17 cellular contexts compared by ENCODE assay signal in the genomic region with DNA sequence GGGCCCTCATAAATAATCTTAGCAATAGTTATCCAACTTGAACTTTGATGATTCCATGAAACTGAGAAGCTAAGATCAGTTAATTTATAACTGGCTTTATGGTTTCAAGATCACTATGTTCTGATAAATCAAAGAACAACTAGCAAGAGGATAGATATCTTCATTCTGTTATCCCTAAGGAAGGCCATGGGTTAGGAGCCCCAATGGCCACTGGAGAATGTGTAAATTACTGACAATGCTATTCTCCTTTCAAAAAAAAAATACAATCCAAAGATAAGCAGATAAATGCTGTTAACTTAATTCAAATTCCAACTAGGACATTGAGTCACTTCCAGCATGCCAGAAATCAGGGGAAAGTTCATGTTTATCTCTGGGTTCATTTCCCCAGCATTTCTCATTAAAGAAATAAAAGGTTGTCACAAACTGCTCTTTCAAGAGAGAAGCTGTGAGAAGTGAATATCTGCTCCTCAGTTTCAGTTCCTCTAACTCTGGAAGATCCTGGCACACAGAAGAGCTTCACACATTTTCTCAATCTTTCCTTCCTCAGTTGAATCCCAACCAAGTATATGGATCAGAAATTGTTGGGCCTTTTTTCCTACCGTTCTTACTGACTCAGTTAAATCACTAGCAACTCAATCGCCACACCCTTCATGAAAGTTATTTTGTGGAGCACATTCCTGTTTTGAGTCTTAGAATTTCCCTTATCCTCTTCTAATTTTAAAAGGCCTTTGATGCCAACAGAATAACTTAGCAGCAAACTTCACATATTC.
A peak's percentile ranks its signal among the peaks of the same experiment; 100 is the strongest.
DNase-seq lines count a peak whose midpoint lies in the region; ATAC-seq and TF ChIP-seq lines count a peak whose summit lies in the region.
"Had no signal": no experiment of that assay in that cellular context is flagged by ENCODE, and none has a peak within 500 bp of the region (broad histone marks: within the 10 kb centered on the region; RNA-seq: fewer than 3 reads in every experiment).

No MANE protein-coding gene starts in this region.

- H3K9ac ChIP-seq in OCI-LY3 (ENCODE audit: low read length) (no peak overlapping the region), subcutaneous abdominal adipose tissue (ENCODE audit: low read length in 5 of 5) (peak overlapping the region in 2 of 5 donors; percentile 33 to 34)

- no peaks in the 10 kb centered on the region for H3K79me2 ChIP-seq in OCI-LY3 (ENCODE audit: low read length)

- ATAC-seq in effector memory CD8-positive, alpha-beta T cell (replicated peaks), result no peak
- no peak for ATAC-seq in HG03469 (IDR thresholded peaks at IDR 0.05; ENCODE audit: unreplicated experiment)
- ATAC-seq in GM19324 (IDR thresholded peaks at IDR 0.05; ENCODE audit: low FRiP score, unreplicated experiment), result no peak

- H3K27ac ChIP-seq in OCI-LY3 (ENCODE audit: low read length) (no peak overlapping the region), subcutaneous abdominal adipose tissue (ENCODE audit: low read depth, low read length) (peak overlapping the region; percentile 38)
- H3K27ac ChIP-seq: 22Rv1, tibial artery had no signal

- H3K9me3 ChIP-seq in OCI-LY3 (ENCODE audit: insufficient read depth, low read length) (no peaks in the 10 kb centered on the region), subcutaneous abdominal adipose tissue (ENCODE audit: control insufficient read depth in 5 of 5, low read length in 5 of 5) (no peaks in the 10 kb centered on the region)
- H3K9me3 ChIP-seq: tibial artery had no signal

- peak overlapping the region; percentile 5; the same call in 1 of the 2 replicates for H3K4me2 ChIP-seq in OCI-LY3 (ENCODE audit: low read length)

- no peak overlapping the region for H3K27ac Mint-ChIP-seq in effector memory CD8-positive, alpha-beta T cell
- H3K27ac Mint-ChIP-seq: dendritic cell treated with granulocyte-macrophage colony-stimulating factor and Interleukin-4, amounts not matched to agents 40 ng/mL and 50 ng/mL, for 4 days; H9 had no signal

- peak; percentile 60 for DNase-seq in NOMO-1 treated with DMSO at 0.1 percent for 48 hours (lab: John Stamatoyannopoulos, UW; ENCODE audit: unreplicated experiment)
- no peak for DNase-seq in NOMO-1 treated with dmso at 0.1 percent for 144 hours (lab: John Stamatoyannopoulos, UW; ENCODE audit: unreplicated experiment)
- peak; percentile 38 for DNase-seq in fibroblast of pulmonary artery (ENCODE audit: low read depth)
- DNase-seq in effector memory CD8-positive, alpha-beta T cell, result no peak
- DNase-seq: CD8-positive, alpha-beta memory T cell; glutamatergic neuron; H9; left cardiac atrium; NCI-H526 treated with DMSO at 0.1 percent for 48 hours; SHP77 treated with DMSO at 0.1 percent for 48 hours; tibial artery had no signal

- H3K4me3 ChIP-seq in OCI-LY3 (ENCODE audit: low read length) (no peak overlapping the region), fibroblast of pulmonary artery (replicated peaks; ENCODE audit: low read depth, low read length) (no peak overlapping the region), subcutaneous abdominal adipose tissue (ENCODE audit: low read depth in 1 of 5, low read length in 5 of 5) (no peak overlapping the region)
- H3K4me3 ChIP-seq: tibial artery had no signal

- no peak overlapping the region for H3K4me3 Mint-ChIP-seq in effector memory CD8-positive, alpha-beta T cell
- H3K4me3 Mint-ChIP-seq: CD8-positive, alpha-beta memory T cell; dendritic cell treated with granulocyte-macrophage colony-stimulating factor and Interleukin-4, amounts not matched to agents 40 ng/mL and 50 ng/mL, for 4 days; H9 had no signal

- H3K36me3 Mint-ChIP-seq in effector memory CD8-positive, alpha-beta T cell (ENCODE audit: insufficient read depth), result no peaks in the 10 kb centered on the region
- H3K36me3 Mint-ChIP-seq: CD8-positive, alpha-beta memory T cell had no signal

- peaks cover 0 to 6% of the 10 kb centered on the region in 2 donors for H3K27me3 Mint-ChIP-seq in effector memory CD8-positive, alpha-beta T cell
- H3K27me3 Mint-ChIP-seq: dendritic cell treated with granulocyte-macrophage colony-stimulating factor and Interleukin-4, amounts not matched to agents 40 ng/mL and 50 ng/mL, for 4 days had no signal

- H3K27me3 ChIP-seq in OCI-LY3 (ENCODE audit: low read depth, low read length) (no peaks in the 10 kb centered on the region), subcutaneous abdominal adipose tissue (ENCODE audit: control insufficient read depth in 5 of 5, insufficient read depth in 4 of 5, low read length in 5 of 5) (no peaks in the 10 kb centered on the region)
- H3K27me3 ChIP-seq: tibial artery had no signal

- no peak overlapping the region for H2AFZ ChIP-seq in OCI-LY3 (ENCODE audit: low read depth, low read length)

- peaks cover 21% of the 10 kb centered on the region for H3K4me1 ChIP-seq in OCI-LY3 (ENCODE audit: low read length)
- peaks cover 2 to 23% (median 17%) of the 10 kb centered on the region in 5 donors for H3K4me1 ChIP-seq in subcutaneous abdominal adipose tissue (ENCODE audit: control insufficient read depth in 5 of 5, insufficient read depth in 5 of 5, low read length in 5 of 5)

- H4K20me1 ChIP-seq in OCI-LY3 (ENCODE audit: insufficient read depth, low read length), result no peaks in the 10 kb centered on the region

- H3K36me3 ChIP-seq in OCI-LY3 (replicated peaks; ENCODE audit: low read depth, low read length) (no peaks in the 10 kb centered on the region), subcutaneous abdominal adipose tissue (ENCODE audit: control insufficient read depth in 5 of 5, insufficient read depth in 5 of 5, low read length in 5 of 5) (no peaks in the 10 kb centered on the region)
- H3K36me3 ChIP-seq: tibial artery had no signal

- no peaks in the 10 kb centered on the region for H3K4me1 Mint-ChIP-seq in effector memory CD8-positive, alpha-beta T cell (ENCODE audit: low read depth in 2 of 2)
- H3K4me1 Mint-ChIP-seq: CD8-positive, alpha-beta memory T cell; H9 had no signal

- no peak for TF ChIP-seq CTCF in OCI-LY3 (IDR thresholded peaks at IDR 0.05; ENCODE audit: low read depth, low read length)
- no peak for TF ChIP-seq CTCF in fibroblast of pulmonary artery (IDR thresholded peaks at IDR 0.05; ENCODE audit: low read length, missing control alignments)

- no peaks in the 10 kb centered on the region for H3K9me3 Mint-ChIP-seq in effector memory CD8-positive, alpha-beta T cell
- H3K9me3 Mint-ChIP-seq: CD8-positive, alpha-beta memory T cell; dendritic cell treated with granulocyte-macrophage colony-stimulating factor and Interleukin-4, amounts not matched to agents 40 ng/mL and 50 ng/mL, for 4 days; H9 had no signal

Comparison
In these comparisons a context has a peak if more than half of its experiments do, and no peak if none do; other contexts are left out.
1. DNase-seq: peak in NOMO-1 treated with DMSO at 0.1 percent for 48 hours (single experiment) and fibroblast of pulmonary artery (single experiment); none in NOMO-1 treated with dmso at 0.1 percent for 144 hours (single experiment) and effector memory CD8-positive, alpha-beta T cell (0 of 3).